In the genomic region with DNA sequence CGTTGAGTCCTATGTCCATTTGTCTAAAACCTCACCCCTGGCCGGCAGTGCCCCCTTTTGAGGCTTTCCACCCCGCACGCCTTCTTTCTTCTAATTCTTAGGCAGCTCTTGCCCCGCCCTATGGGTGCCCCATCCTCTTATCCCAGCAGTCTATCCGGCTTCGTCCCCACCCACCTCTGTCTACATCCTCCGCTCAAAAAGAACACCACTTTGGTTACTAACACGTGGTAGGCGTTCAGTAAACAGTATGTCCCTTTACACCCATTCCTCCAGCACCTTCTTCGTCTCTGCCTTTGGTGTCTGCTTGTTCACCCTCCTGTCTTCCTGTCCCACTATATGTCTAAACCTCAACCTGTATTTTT, we compare ENCODE assay signal across 9 cellular contexts. TPM values are rescaled to one million over a fixed set of nuclear protein-coding genes. Genes with fewer than 3 reads are reported as not detected.
A peak's percentile ranks its signal among the peaks of the same experiment; 100 is the strongest.
DNase-seq lines count a peak whose midpoint lies in the region; ATAC-seq and TF ChIP-seq lines count a peak whose summit lies in the region.
"Had no signal": no experiment of that assay in that cellular context is flagged by ENCODE, and none has a peak within 500 bp of the region (broad histone marks: within the 10 kb centered on the region; RNA-seq: fewer than 3 reads in every experiment).

No MANE protein-coding gene starts in this region.

- no peaks in the 10 kb centered on the region for H3K27me3 ChIP-seq in BE2C

- in situ Hi-C loops in GM13977 (cut with MboI; ENCODE audit: low pct_unique_long_range_greater_than_20kb, low sequenced_read_pairs, unreplicated experiment): no loop called here

- no peaks in the 10 kb centered on the region for H3K9me3 ChIP-seq in BE2C

- DNase-seq in GM13977 (ENCODE audit: low spot score) (peak; percentile 38), fibroblast of pulmonary artery (ENCODE audit: low read depth) (peak; percentile 55), retinal pigment epithelial cell (ENCODE audit: low read depth) (no peak), omental fat pad (ENCODE audit: low spot score) (no peak), BE2C (no peak), cerebellar cortex (ENCODE audit: low spot score) (no peak)
- DNase-seq: activated CD8-positive, alpha-beta memory T cell treated with anti-CD3 and anti-CD28 coated beads for 24 hours had no signal

- H3K4me1 ChIP-seq in BE2C: no peaks in the 10 kb centered on the region

- ATAC-seq in SK-N-SH treated with all-trans-retinoic acid at 6 μM for 48 hours (peak; percentile 16; the same call in 2 of the 3 replicates), HG02588 (IDR thresholded peaks at IDR 0.05; ENCODE audit: unreplicated experiment) (no peak), omental fat pad (ENCODE audit: low FRiP score) (no peak)

- H3K4me3 ChIP-seq in fibroblast of pulmonary artery (replicated peaks; ENCODE audit: low read depth, low read length): peak overlapping the region; percentile 49
- H3K4me3 ChIP-seq in retinal pigment epithelial cell (ENCODE audit: low read length): peak overlapping the region; percentile 32
- no peak overlapping the region for H3K4me3 ChIP-seq in BE2C (ENCODE audit: low read depth, low read length)

- no peaks in the 10 kb centered on the region for H3K36me3 ChIP-seq in BE2C

- no peak for TF ChIP-seq CTCF in GM13977 (IDR thresholded peaks at IDR 0.05; ENCODE audit: extremely low read depth, insufficient read depth, missing control alignments)
- TF ChIP-seq CTCF in fibroblast of pulmonary artery (IDR thresholded peaks at IDR 0.05; ENCODE audit: low read length, missing control alignments): no peak
- no peak for TF ChIP-seq CTCF in retinal pigment epithelial cell (conservative IDR thresholded peaks at IDR 0.05; ENCODE audit: low read depth, low read length)
- no peak for TF ChIP-seq CTCF in omental fat pad (IDR thresholded peaks at IDR 0.05)
- no peak for TF ChIP-seq CTCF in BE2C (IDR thresholded peaks at IDR 0.05; ENCODE audit: low read depth, low read length)

TF ChIP-seq in SK-N-SH treated with all-trans-retinoic acid at 6 μM for 48 hours, 23 proteins besides CTCF, POLR2A, EP300 and RAD21:
- TF ChIP-seq PPARA (CRISPR knock-in tag; IDR thresholded peaks at IDR 0.05; ENCODE audit: borderline replicate concordance): no peak
- no peak for TF ChIP-seq TCF4 (CRISPR knock-in tag; IDR thresholded peaks at IDR 0.05; ENCODE audit: borderline replicate concordance)

RNA-seq across cellular contexts. Expression of a gene that starts 39.2 kb away (rescaled TPM):
- total RNA-seq in omental fat pad: 10 to 100 TPM; 14.2 to 40.2 (median 24.2) TPM
- polyA plus RNA-seq in BE2C (2012; ENCODE audit: insufficient read depth, insufficient read length, low read depth): 0.54 TPM

Comparison
In these comparisons a context has a peak if more than half of its experiments do, and no peak if none do; other contexts are left out.
1. DNase-seq: peak in GM13977 (single experiment) and fibroblast of pulmonary artery (single experiment); none in retinal pigment epithelial cell (single experiment), omental fat pad (single experiment), BE2C (single experiment) and cerebellar cortex (single experiment).